ENCODE assay signal across 18 cellular contexts in genomic region chr6:145830612-145831011, GRCh38.
"Had no signal": no experiment of that assay in that cellular context is flagged by ENCODE, and none has a peak within 500 bp of the region (broad histone marks: within the 10 kb centered on the region; RNA-seq: fewer than 3 reads in every experiment).

No MANE protein-coding gene starts in this region.

- H3K9me3 ChIP-seq: gastrocnemius medialis, lower lobe of right lung, psoas muscle, thoracic aorta, tibial nerve, upper lobe of left lung had no signal

- H3K4me3 ChIP-seq: dorsolateral prefrontal cortex, gastrocnemius medialis, lower lobe of right lung, psoas muscle, skin epidermis, thoracic aorta, tibial nerve, upper lobe of left lung had no signal

- H3K27me3 ChIP-seq: dorsolateral prefrontal cortex, gastrocnemius medialis, tibial nerve, upper lobe of left lung had no signal

- DNase-seq: dorsolateral prefrontal cortex; effector CD4-positive, alpha-beta T cell; gastrocnemius medialis; head of caudate nucleus; left ventricle myocardium superior; lower lobe of right lung; naive thymus-derived CD8-positive, alpha-beta T cell; nephron progenitor cell; nucleus accumbens; psoas muscle; right cardiac atrium; stimulated activated CD4-positive, alpha-beta T cell treated with anti-CD3 and anti-CD28 coated beads, Interleukin-15, amount 100 ng/mL, for 24 hours; stimulated activated CD4-positive, alpha-beta T cell treated with anti-CD3 and anti-CD28 coated beads, Interleukin-2, amount 100 ng/mL, for 48 hours; stimulated activated naive B cell treated with anti-CD40 and anti-IgM and Interleukin-4, amounts not matched to agents 10 μg/mL and 1 μg/mL and 100 μg/mL, for 72 hours; upper lobe of left lung had no signal

- ATAC-seq: gastrocnemius medialis; left ventricle myocardium superior; lower lobe of right lung; naive thymus-derived CD8-positive, alpha-beta T cell; psoas muscle; right cardiac atrium; stimulated activated naive B cell treated with anti-CD40 and anti-IgM and Interleukin-4, amounts not matched to agents 10 μg/mL and 1 μg/mL and 100 μg/mL, for 72 hours had no signal

- H3K36me3 ChIP-seq: gastrocnemius medialis, lower lobe of right lung, thoracic aorta, tibial nerve, upper lobe of left lung had no signal

- H3K4me1 ChIP-seq: lower lobe of right lung, tibial nerve, upper lobe of left lung had no signal

- H3K27ac ChIP-seq: dorsolateral prefrontal cortex, lower lobe of right lung, skin epidermis, thoracic aorta, tibial nerve, upper lobe of left lung had no signal
